21 cellular contexts compared by ENCODE assay signal in genomic region chr2:16971722-16972234, GRCh38.
DNase-seq lines count a peak whose midpoint lies in the region; TF ChIP-seq lines count a peak whose summit lies in the region.
"Had no signal": no experiment of that assay in that cellular context is flagged by ENCODE, and none has a peak within 500 bp of the region (broad histone marks: within the 10 kb centered on the region; RNA-seq: fewer than 3 reads in every experiment).

No MANE protein-coding gene starts in this region.

- POLR2A ChIA-PET in MCF 10A (lab: Yijun Ruan, JAX): interaction anchor here (0.6 to 1.2 kb wide), 2 partner anchors 63 to 147 kb away, joined by 3 to 4 read pairs; no protein-coding TSS in a partner anchor

- DNase-seq in MCF 10A (ENCODE audit: unreplicated experiment): peak; percentile 8
- no peak for DNase-seq in mammary epithelial cell
- DNase-seq in NCI-H187 treated with DMSO at 0.1 percent for 48 hours (lab: John Stamatoyannopoulos, UW): peak; percentile 77
- DNase-seq in NCI-H510A (lab: John Stamatoyannopoulos, UW): peak; percentile 12
- DNase-seq in caudate nucleus (lab: John Stamatoyannopoulos, UW): no peak
- no peak for DNase-seq in mesendoderm
- DNase-seq in right atrium auricular region (ENCODE audit: low spot score): no peak
- no peak for DNase-seq in H9
- DNase-seq: DMS79 treated with DMSO at 0.1 percent for 48 hours, GF-D8, NCI-H1092, NCI-H1417 treated with DMSO at 0.1 percent for 48 hours, NCI-H1694 treated with DMSO at 0.1 percent for 48 hours, NCI-H2107, NCI-H524, NCI-H82, Right ventricle myocardium superior, RPMI8226, T-helper 2 cell had no signal

- H3K4me3 Mint-ChIP-seq in MCF 10A (ENCODE audit: unreplicated experiment): no peak overlapping the region
- H3K4me3 Mint-ChIP-seq in H9: no peak overlapping the region

- no peak overlapping the region for H2AFZ ChIP-seq in mammary epithelial cell (ENCODE audit: low read depth, low read length)
- H2AFZ ChIP-seq in H9 (ENCODE audit: low read length): no peak overlapping the region

- H2BK120ac ChIP-seq in mesendoderm (ENCODE audit: low read depth, low read length) (no peak overlapping the region), H9 (ENCODE audit: low read depth, low read length, poor library complexity, severe bottlenecking) (no peak overlapping the region)

- H3K4me1 Mint-ChIP-seq in MCF 10A (ENCODE audit: insufficient read depth, unreplicated experiment) (no peaks in the 10 kb centered on the region), H9 (no peaks in the 10 kb centered on the region)

- H3K36me3 ChIP-seq in mammary epithelial cell (ENCODE audit: insufficient read depth, low read length) (no peaks in the 10 kb centered on the region), mesendoderm (ENCODE audit: control insufficient read depth, insufficient read depth, low read length) (no peaks in the 10 kb centered on the region), right atrium auricular region (no peaks in the 10 kb centered on the region)
- H3K36me3 ChIP-seq: SJSA1 had no signal

- dilution Hi-C loops in mammary epithelial cell (cut with HindIII; ENCODE audit: low sequenced_read_pairs): no loop called here

- H3K18ac ChIP-seq in mesendoderm (ENCODE audit: low read length) (no peak overlapping the region), H9 (ENCODE audit: insufficient read length, low read depth, low read length) (no peak overlapping the region)

- H3K27me3 ChIP-seq in mammary epithelial cell (ENCODE audit: insufficient read depth, low read length): peaks cover 3% of the 10 kb centered on the region
- H3K27me3 ChIP-seq in mesendoderm (ENCODE audit: insufficient read depth, low read length, poor library complexity): no peaks in the 10 kb centered on the region
- no peaks in the 10 kb centered on the region for H3K27me3 ChIP-seq in right atrium auricular region
- H3K27me3 ChIP-seq in H9 (ENCODE audit: insufficient read depth, low read length): no peaks in the 10 kb centered on the region
- H3K27me3 ChIP-seq: SJSA1 had no signal

- H3K4ac ChIP-seq in mesendoderm (ENCODE audit: low read depth, low read length): no peak overlapping the region
- H3K4ac ChIP-seq in H9 (ENCODE audit: low read depth, low read length): no peak overlapping the region

- CTCF ChIA-PET in MCF 10A (lab: Yijun Ruan, JAX): no interaction called here
- CTCF ChIA-PET in mammary epithelial cell (lab: Charles Lee; ENCODE audit: low non-redundant PET): no interaction called here

- H4K8ac ChIP-seq in mesendoderm (ENCODE audit: low read depth, low read length) (no peak overlapping the region), H9 (replicated peaks; ENCODE audit: insufficient read length, low read depth, low read length) (no peak overlapping the region)

- H4K20me1 ChIP-seq in mammary epithelial cell (ENCODE audit: insufficient read depth, low read length) (no peaks in the 10 kb centered on the region), H9 (ENCODE audit: control insufficient read depth, insufficient read depth, insufficient read length) (no peaks in the 10 kb centered on the region)

- H4K5ac ChIP-seq in mesendoderm (ENCODE audit: low read length) (no peak overlapping the region), H9 (ENCODE audit: insufficient read length, low read depth, low read length) (no peak overlapping the region)

- no peaks in the 10 kb centered on the region for H3K23me2 ChIP-seq in H9 (ENCODE audit: insufficient read length, low read depth, low read length, poor library complexity, severe bottlenecking)

- no peak overlapping the region for H3K14ac ChIP-seq in H9 (ENCODE audit: insufficient read depth, low read length)

- H3K56ac ChIP-seq in mesendoderm (ENCODE audit: low read length): no peak overlapping the region
- no peak overlapping the region for H3K56ac ChIP-seq in H9 (ENCODE audit: insufficient read length, low read depth, low read length)

- no peak overlapping the region for H3K4me2 ChIP-seq in mammary epithelial cell (ENCODE audit: insufficient read depth, low read depth, low read length)
- no peak overlapping the region for H3K4me2 ChIP-seq in mesendoderm (ENCODE audit: low read length)
- H3K4me2 ChIP-seq in H9 (ENCODE audit: insufficient read depth, insufficient read length, low read length): no peak overlapping the region

- no peak overlapping the region for H2BK20ac ChIP-seq in H9 (ENCODE audit: low read depth, low read length, poor library complexity, severe bottlenecking)

- H3K9me3 Mint-ChIP-seq in MCF 10A (ENCODE audit: unreplicated experiment) (peaks cover 24% of the 10 kb centered on the region), H9 (no peaks in the 10 kb centered on the region)

- H3K79me2 ChIP-seq in mammary epithelial cell (ENCODE audit: insufficient read depth, low read length): no peaks in the 10 kb centered on the region
- H3K79me2 ChIP-seq in mesendoderm (ENCODE audit: control insufficient read depth, insufficient read depth, low read length): no peaks in the 10 kb centered on the region
- no peaks in the 10 kb centered on the region for H3K79me2 ChIP-seq in H9 (ENCODE audit: insufficient read depth, low read length)

- H3K27me3 Mint-ChIP-seq in MCF 10A (ENCODE audit: insufficient read depth, unreplicated experiment): no peaks in the 10 kb centered on the region
- no peaks in the 10 kb centered on the region; the same call in 1 of the 2 replicates for H3K27me3 Mint-ChIP-seq in H9 (ENCODE audit: low read depth)

- H3T11ph ChIP-seq in H9 (ENCODE audit: low read length): no peak overlapping the region

- H3K27ac Mint-ChIP-seq in MCF 10A (ENCODE audit: low read depth, unreplicated experiment): no peak overlapping the region
- no peak overlapping the region for H3K27ac Mint-ChIP-seq in H9

- H3K4me1 ChIP-seq in mammary epithelial cell (ENCODE audit: insufficient read depth, low read length) (no peaks in the 10 kb centered on the region), mesendoderm (ENCODE audit: control insufficient read depth, low read depth, low read length) (no peaks in the 10 kb centered on the region), right atrium auricular region (no peaks in the 10 kb centered on the region), H9 (ENCODE audit: insufficient read depth, low read length) (no peaks in the 10 kb centered on the region)
- H3K4me1 ChIP-seq: SJSA1 had no signal

- intact Hi-C loops in MCF 10A (cut with micrococcal nuclease) (no loop called here), mammary epithelial cell (cut with micrococcal nuclease) (no loop called here)

- H3K9me3 ChIP-seq in mammary epithelial cell (replicated peaks; ENCODE audit: insufficient read depth, low read length) (no peaks in the 10 kb centered on the region), right atrium auricular region (no peaks in the 10 kb centered on the region), H9 (ENCODE audit: control insufficient read depth, low read depth, low read length) (no peaks in the 10 kb centered on the region)
- H3K9me3 ChIP-seq: SJSA1 had no signal

- H3K27ac ChIP-seq in mammary epithelial cell (ENCODE audit: insufficient read depth, low read depth, low read length) (no peak overlapping the region), caudate nucleus (ENCODE audit: low read depth, low read length) (no peak overlapping the region), mesendoderm (ENCODE audit: low read depth, low read length) (no peak overlapping the region), right atrium auricular region (no peak overlapping the region), H9 (ENCODE audit: insufficient read length, low read depth, low read length) (no peak overlapping the region)
- H3K27ac ChIP-seq: HL-60, SJSA1 had no signal

- H3K36me3 Mint-ChIP-seq in MCF 10A (ENCODE audit: insufficient read depth, unreplicated experiment): no peaks in the 10 kb centered on the region
- H3K36me3 Mint-ChIP-seq in H9 (ENCODE audit: insufficient read depth in 1 of 3, low read depth in 3 of 3): no peaks in the 10 kb centered on the region

- H2BK15ac ChIP-seq in mesendoderm (replicated peaks; ENCODE audit: low read depth) (no peak overlapping the region), H9 (ENCODE audit: low read depth, low read length) (no peak overlapping the region)

- H3K9ac ChIP-seq in mammary epithelial cell (ENCODE audit: insufficient read depth, low read length): no peak overlapping the region
- no peak overlapping the region for H3K9ac ChIP-seq in mesendoderm (ENCODE audit: low read length)
- H3K9ac ChIP-seq in H9 (ENCODE audit: extremely low read depth, insufficient read length, low read length): no peak overlapping the region

- H4K91ac ChIP-seq in H9 (ENCODE audit: insufficient read length, low read depth, low read length): no peak overlapping the region

- H2AK5ac ChIP-seq in mesendoderm (ENCODE audit: low read length): no peak overlapping the region
- no peak overlapping the region for H2AK5ac ChIP-seq in H9 (ENCODE audit: insufficient read length, low read length)

- WGBS in mammary epithelial cell (ENCODE audit: low coverage, missing lambda C conversion rate): 51% methylated on average over 4 of the region's 4 CpGs
- no CpG with 5 or more reads among the region's 4 CpGs for WGBS in mesendoderm (ENCODE audit: extremely low coverage, insufficient coverage, low lambda C conversion rate)
- no CpG with 5 or more reads among the region's 4 CpGs for WGBS in H9 (ENCODE audit: extremely low coverage, insufficient read length, low lambda C conversion rate)

- no peak overlapping the region for H3K4me3 ChIP-seq in mammary epithelial cell (replicated peaks in 1 of 3; ENCODE audit: insufficient read depth in 1 of 3, low read depth in 2 of 3, low read length in 3 of 3)
- H3K4me3 ChIP-seq in mesendoderm (ENCODE audit: low read length): no peak overlapping the region
- H3K4me3 ChIP-seq in right atrium auricular region: no peak overlapping the region
- H3K4me3 ChIP-seq: SJSA1 had no signal

- H2BK5ac ChIP-seq in mesendoderm (ENCODE audit: low read length): no peak overlapping the region
- H2BK5ac ChIP-seq in H9 (ENCODE audit: insufficient read length, low read length): no peak overlapping the region

- in situ Hi-C loops in mammary epithelial cell (cut with MboI; ENCODE audit: low sequenced_read_pairs in 2 of 2): no loop called here

- BruUV-seq in MCF 10A (replicated peaks; lab: Mats Ljungman, UMichigan) (no TSS peak), mammary epithelial cell (replicated peaks; lab: Mats Ljungman, UMichigan) (no TSS peak)

- no peak overlapping the region for H2BK12ac ChIP-seq in H9 (ENCODE audit: insufficient read length, low read depth, low read length)

- no peaks in the 10 kb centered on the region for H3K79me1 ChIP-seq in mesendoderm (ENCODE audit: low read length)
- no peaks in the 10 kb centered on the region for H3K79me1 ChIP-seq in H9 (ENCODE audit: insufficient read depth, low read depth, low read length, poor library complexity, severe bottlenecking)

- H3K23ac ChIP-seq in mesendoderm (ENCODE audit: low read length) (no peak overlapping the region), H9 (ENCODE audit: insufficient read length, low read depth, low read length) (no peak overlapping the region)

- no peak for TF ChIP-seq CTCF in MCF 10A (IDR thresholded peaks at IDR 0.05; ENCODE audit: unreplicated experiment)
- TF ChIP-seq CTCF in mammary epithelial cell (conservative IDR thresholded peaks at IDR 0.05 in 1 of 2, IDR thresholded peaks at IDR 0.05 in 1 of 2; ENCODE audit: extremely low read depth in 1 of 2, insufficient read depth in 1 of 2, low read depth in 1 of 2, low read length in 2 of 2): no peak
- no peak for TF ChIP-seq CTCF in right atrium auricular region (IDR thresholded peaks at IDR 0.05)
- no peak for TF ChIP-seq CTCF in H9 (conservative IDR thresholded peaks at IDR 0.05)

Comparison
In these comparisons a context has a peak if more than half of its experiments do, and no peak if none do; other contexts are left out.
1. DNase-seq: peak in MCF 10A (single experiment), NCI-H187 treated with DMSO at 0.1 percent for 48 hours (single experiment) and NCI-H510A (single experiment); none in mammary epithelial cell (single experiment), caudate nucleus (0 of 61), mesendoderm (single experiment), right atrium auricular region (single experiment) and H9 (single experiment).